2 cellular contexts compared by ENCODE assay signal in the genomic region with DNA sequence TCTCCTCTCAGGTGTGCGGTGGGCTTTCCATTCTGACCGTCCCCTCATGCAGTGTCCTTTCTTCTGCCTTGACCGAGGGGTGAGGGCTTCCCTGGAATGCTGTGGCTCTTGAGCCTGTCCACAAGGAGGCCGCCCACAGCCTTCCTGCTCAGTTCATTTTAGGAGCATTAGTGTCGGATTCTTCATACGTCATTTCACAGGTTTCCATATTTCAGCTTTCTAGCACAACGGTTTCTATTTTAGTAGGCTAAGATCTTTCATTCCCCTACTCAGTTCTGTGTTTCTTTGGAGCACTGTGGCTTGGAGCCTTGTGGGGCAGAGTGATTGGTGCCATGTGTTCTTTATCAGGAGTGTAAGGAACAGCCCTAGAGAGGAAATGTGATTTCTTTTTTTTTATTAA.
TF ChIP-seq lines count a peak whose summit lies in the region.

No MANE protein-coding gene starts in this region.

TF ChIP-seq in HepG2, 621 proteins besides CTCF, POLR2A, EP300 and RAD21:
- TF ChIP-seq, protein P1, sequence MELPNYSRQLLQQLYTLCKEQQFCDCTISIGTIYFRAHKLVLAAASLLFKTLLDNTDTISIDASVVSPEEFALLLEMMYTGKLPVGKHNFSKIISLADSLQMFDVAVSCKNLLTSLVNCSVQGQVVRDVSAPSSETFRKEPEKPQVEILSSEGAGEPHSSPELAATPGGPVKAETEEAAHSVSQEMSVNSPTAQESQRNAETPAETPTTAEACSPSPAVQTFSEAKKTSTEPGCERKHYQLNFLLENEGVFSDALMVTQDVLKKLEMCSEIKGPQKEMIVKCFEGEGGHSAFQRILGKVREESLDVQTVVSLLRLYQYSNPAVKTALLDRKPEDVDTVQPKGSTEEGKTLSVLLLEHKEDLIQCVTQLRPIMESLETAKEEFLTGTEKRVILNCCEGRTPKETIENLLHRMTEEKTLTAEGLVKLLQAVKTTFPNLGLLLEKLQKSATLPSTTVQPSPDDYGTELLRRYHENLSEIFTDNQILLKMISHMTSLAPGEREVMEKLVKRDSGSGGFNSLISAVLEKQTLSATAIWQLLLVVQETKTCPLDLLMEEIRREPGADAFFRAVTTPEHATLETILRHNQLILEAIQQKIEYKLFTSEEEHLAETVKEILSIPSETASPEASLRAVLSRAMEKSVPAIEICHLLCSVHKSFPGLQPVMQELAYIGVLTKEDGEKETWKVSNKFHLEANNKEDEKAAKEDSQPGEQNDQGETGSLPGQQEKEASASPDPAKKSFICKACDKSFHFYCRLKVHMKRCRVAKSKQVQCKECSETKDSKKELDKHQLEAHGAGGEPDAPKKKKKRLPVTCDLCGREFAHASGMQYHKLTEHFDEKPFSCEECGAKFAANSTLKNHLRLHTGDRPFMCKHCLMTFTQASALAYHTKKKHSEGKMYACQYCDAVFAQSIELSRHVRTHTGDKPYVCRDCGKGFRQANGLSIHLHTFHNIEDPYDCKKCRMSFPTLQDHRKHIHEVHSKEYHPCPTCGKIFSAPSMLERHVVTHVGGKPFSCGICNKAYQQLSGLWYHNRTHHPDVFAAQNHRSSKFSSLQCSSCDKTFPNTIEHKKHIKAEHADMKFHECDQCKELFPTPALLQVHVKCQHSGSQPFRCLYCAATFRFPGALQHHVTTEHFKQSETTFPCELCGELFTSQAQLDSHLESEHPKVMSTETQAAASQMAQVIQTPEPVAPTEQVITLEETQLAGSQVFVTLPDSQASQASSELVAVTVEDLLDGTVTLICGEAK (IDR thresholded peaks at IDR 0.05), result no peak
- TF ChIP-seq, protein P1 (CRISPR knock-in tag; IDR thresholded peaks at IDR 0.05), result no peak
- TF ChIP-seq ZBTB42 (CRISPR knock-in tag; IDR thresholded peaks at IDR 0.05) (no peak), CENPX (CRISPR knock-in tag; IDR thresholded peaks at IDR 0.05) (no peak), ZNF589 (CRISPR knock-in tag; conservative IDR thresholded peaks at IDR 0.05) (no peak), TCF7 (IDR thresholded peaks at IDR 0.05; ENCODE audit: low read depth) (no peak), ZNF44 (CRISPR knock-in tag; IDR thresholded peaks at IDR 0.05) (no peak), FIP1L1 (IDR thresholded peaks at IDR 0.05; ENCODE audit: borderline replicate concordance, insufficient read depth, low read depth, low read length) (no peak), MTA1 (CRISPR knock-in tag; IDR thresholded peaks at IDR 0.05; ENCODE audit: borderline replicate concordance) (no peak), CBX1 (IDR thresholded peaks at IDR 0.05; ENCODE audit: low read depth) (no peak), EEA1 (CRISPR knock-in tag; IDR thresholded peaks at IDR 0.05; ENCODE audit: borderline replicate concordance) (no peak)
- TF ChIP-seq, protein P2, sequence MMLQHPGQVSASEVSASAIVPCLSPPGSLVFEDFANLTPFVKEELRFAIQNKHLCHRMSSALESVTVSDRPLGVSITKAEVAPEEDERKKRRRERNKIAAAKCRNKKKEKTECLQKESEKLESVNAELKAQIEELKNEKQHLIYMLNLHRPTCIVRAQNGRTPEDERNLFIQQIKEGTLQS (CRISPR knock-in tag; IDR thresholded peaks at IDR 0.05), result no peak

TF ChIP-seq in SK-N-SH, 30 proteins besides CTCF, POLR2A, EP300 and RAD21:
- TF ChIP-seq ZBTB33 (IDR thresholded peaks at IDR 0.05; ENCODE audit: borderline replicate concordance, low read depth) (no peak), NFIC (IDR thresholded peaks at IDR 0.05; ENCODE audit: borderline replicate concordance) (no peak), SMC3 (IDR thresholded peaks at IDR 0.05; ENCODE audit: low read depth, low read length) (no peak), FOXM1 (IDR thresholded peaks at IDR 0.05; ENCODE audit: low read depth) (no peak), JUND (IDR thresholded peaks at IDR 0.05) (no peak), FOSL2 (IDR thresholded peaks at IDR 0.05; ENCODE audit: borderline replicate concordance, low read depth) (no peak), MEF2A (IDR thresholded peaks at IDR 0.05; ENCODE audit: borderline replicate concordance, low read depth) (no peak), SIN3A (IDR thresholded peaks at IDR 0.05; ENCODE audit: borderline replicate concordance, low read depth, low read length) (no peak), RXRA (IDR thresholded peaks at IDR 0.05; ENCODE audit: borderline replicate concordance, low read depth) (no peak), GABPA (IDR thresholded peaks at IDR 0.05; ENCODE audit: low read depth) (no peak), REST (IDR thresholded peaks at IDR 0.05; ENCODE audit: low read depth, low read length) (no peak)
- TF ChIP-seq, protein P3, sequence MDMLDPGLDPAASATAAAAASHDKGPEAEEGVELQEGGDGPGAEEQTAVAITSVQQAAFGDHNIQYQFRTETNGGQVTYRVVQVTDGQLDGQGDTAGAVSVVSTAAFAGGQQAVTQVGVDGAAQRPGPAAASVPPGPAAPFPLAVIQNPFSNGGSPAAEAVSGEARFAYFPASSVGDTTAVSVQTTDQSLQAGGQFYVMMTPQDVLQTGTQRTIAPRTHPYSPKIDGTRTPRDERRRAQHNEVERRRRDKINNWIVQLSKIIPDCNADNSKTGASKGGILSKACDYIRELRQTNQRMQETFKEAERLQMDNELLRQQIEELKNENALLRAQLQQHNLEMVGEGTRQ (IDR thresholded peaks at IDR 0.05; ENCODE audit: borderline replicate concordance, low read depth, low read length), result no peak
TF ChIP-seq in SK-N-SH: peak in this region for 0.
